In genomic region chr4:6688879-6689505, GRCh38 we compare ENCODE assay signal across 8 cellular contexts. TPM values are rescaled to one million over a fixed set of nuclear protein-coding genes. Genes with fewer than 3 reads are reported as not detected.
DNase-seq lines count a peak whose midpoint lies in the region; TF ChIP-seq lines count a peak whose summit lies in the region.

No MANE protein-coding gene starts in this region.

- intact Hi-C loops in vagina (cut with DNase I): no loop called here

- no peak overlapping the region for H4K5ac ChIP-seq in H9 (ENCODE audit: insufficient read length, low read depth, low read length)

- H3K9me3 Mint-ChIP-seq in H9: peaks cover 14 to 15% of the 10 kb centered on the region in 2 experiments
- H3K9me3 Mint-ChIP-seq in osteocyte (ENCODE audit: unreplicated experiment): no peaks in the 10 kb centered on the region

- H3K27me3 Mint-ChIP-seq in H9 (ENCODE audit: low read depth) (peaks cover 24% of the 10 kb centered on the region), osteocyte (ENCODE audit: unreplicated experiment) (no peaks in the 10 kb centered on the region)

- H3K4me3 ChIP-seq in epithelial cell of esophagus (ENCODE audit: low read length) (no peak overlapping the region), vagina (peak overlapping the region in 1 of 2 donors; percentile 7)

- H3K4ac ChIP-seq in H9 (ENCODE audit: low read depth, low read length): no peak overlapping the region; the same call in 1 of the 2 replicates

- H2AK5ac ChIP-seq in H9 (ENCODE audit: insufficient read length, low read length): no peak overlapping the region

- H3K36me3 ChIP-seq in vagina: no peaks in the 10 kb centered on the region

- TF ChIP-seq CTCF in H9 (conservative IDR thresholded peaks at IDR 0.05) (no peak), epithelial cell of esophagus (IDR thresholded peaks at IDR 0.05; ENCODE audit: insufficient read depth, low read depth, low read length, missing control alignments) (peak; percentile 23), osteocyte (IDR thresholded peaks at IDR 0.05) (no peak), vagina (IDR thresholded peaks at IDR 0.05) (no peak)

- H3K4me2 ChIP-seq in H9 (ENCODE audit: insufficient read depth, insufficient read length, low read length): no peak overlapping the region

- H3K23me2 ChIP-seq in H9 (ENCODE audit: insufficient read length, low read depth, low read length, poor library complexity, severe bottlenecking): no peaks in the 10 kb centered on the region

- H3K4me1 Mint-ChIP-seq in H9: peaks cover 14 to 30% of the 10 kb centered on the region in 2 experiments
- H3K4me1 Mint-ChIP-seq in osteocyte (ENCODE audit: unreplicated experiment): peaks cover 36% of the 10 kb centered on the region

- no peak overlapping the region for H2BK15ac ChIP-seq in H9 (ENCODE audit: low read depth, low read length)

- H3K79me2 ChIP-seq in H9 (ENCODE audit: insufficient read depth, low read length): no peaks in the 10 kb centered on the region

- H3K9me3 ChIP-seq in H9 (ENCODE audit: control insufficient read depth, low read depth, low read length): no peaks in the 10 kb centered on the region
- H3K9me3 ChIP-seq in vagina: no peaks in the 10 kb centered on the region

- H3K4me3 Mint-ChIP-seq in H9 (no peak overlapping the region), osteocyte (ENCODE audit: unreplicated experiment) (peak overlapping the region; percentile 22)

- peaks cover 0 to 15% (median 6%) of the 10 kb centered on the region in 3 experiments; a peak in 6 of 7 replicates for H3K36me3 Mint-ChIP-seq in H9 (ENCODE audit: insufficient read depth in 1 of 3, low read depth in 3 of 3)
- peaks cover 2% of the 10 kb centered on the region for H3K36me3 Mint-ChIP-seq in osteocyte (ENCODE audit: unreplicated experiment)

- H3K4me1 ChIP-seq in H9 (ENCODE audit: insufficient read depth, low read length) (no peaks in the 10 kb centered on the region; the same call in 1 of the 2 replicates), vagina (peaks cover 41% of the 10 kb centered on the region)

- no peak overlapping the region for H3K9ac ChIP-seq in H9 (ENCODE audit: extremely low read depth, insufficient read length, low read length)

- H3K27ac ChIP-seq in H9 (ENCODE audit: insufficient read length, low read depth, low read length) (no peak overlapping the region), vagina (peak overlapping the region; percentile 20)

- no peak for TF ChIP-seq POLR2A in vagina (IDR thresholded peaks at IDR 0.05)

- H3T11ph ChIP-seq in H9 (ENCODE audit: low read length): no peak overlapping the region

- H4K91ac ChIP-seq in H9 (ENCODE audit: insufficient read length, low read depth, low read length): no peak overlapping the region

- H3K27me3 ChIP-seq in H9 (ENCODE audit: insufficient read depth, low read length) (no peaks in the 10 kb centered on the region), vagina (no peaks in the 10 kb centered on the region)

- no peaks in the 10 kb centered on the region for H3K79me1 ChIP-seq in H9 (ENCODE audit: insufficient read depth, low read depth, low read length, poor library complexity, severe bottlenecking)

- H3K27ac Mint-ChIP-seq in H9 (peak overlapping the region; percentile 40 to 95 (median 44); a peak in 3 of 7 replicates), osteocyte (ENCODE audit: unreplicated experiment) (peak overlapping the region; percentile 85)

- WGBS in H9 (ENCODE audit: extremely low coverage, insufficient read length, low lambda C conversion rate): no CpG with 5 or more reads among the region's 23 CpGs

- peak overlapping the region; percentile 9; the same call in 1 of the 2 replicates for H3K14ac ChIP-seq in H9 (ENCODE audit: insufficient read depth, low read length)

- H2BK12ac ChIP-seq in H9 (ENCODE audit: insufficient read length, low read depth, low read length): no peak overlapping the region

- H4K8ac ChIP-seq in H9 (replicated peaks; ENCODE audit: insufficient read length, low read depth, low read length): no peak overlapping the region

- DNase-seq in DMS53 treated with DMSO at 0.1 percent for 48 hours (lab: John Stamatoyannopoulos, UW; ENCODE audit: unreplicated experiment): peak; percentile 97
- DNase-seq in H9: peak; percentile 81
- peak; percentile 97 for DNase-seq in NCI-H226
- DNase-seq in activated CD8-positive, alpha-beta memory T cell treated with anti-CD3 and anti-CD28 coated beads, Interleukin-2, amount 50 U/mL, for 1 hour (ENCODE audit: extremely low read depth): peak; percentile 58
- DNase-seq in epithelial cell of esophagus (ENCODE audit: low read depth): peak; percentile 94
- DNase-seq in osteocyte (ENCODE audit: extremely low spot score, unreplicated experiment): peak; percentile 91
- DNase-seq in vagina (ENCODE audit: extremely low spot score in 2 of 2): no peak
- DNase-seq in NCI-H1694 treated with DMSO at 0.1 percent for 48 hours (lab: John Stamatoyannopoulos, UW): no peak

- no peak overlapping the region for H2AFZ ChIP-seq in H9 (ENCODE audit: low read length)

- no peak overlapping the region for H3K56ac ChIP-seq in H9 (ENCODE audit: insufficient read length, low read depth, low read length)

- no peak overlapping the region for H2BK20ac ChIP-seq in H9 (ENCODE audit: low read depth, low read length, poor library complexity, severe bottlenecking)

- no peaks in the 10 kb centered on the region for H4K20me1 ChIP-seq in H9 (ENCODE audit: control insufficient read depth, insufficient read depth, insufficient read length)

- H3K18ac ChIP-seq in H9 (ENCODE audit: insufficient read length, low read depth, low read length): no peak overlapping the region

- H2BK5ac ChIP-seq in H9 (ENCODE audit: insufficient read length, low read length): no peak overlapping the region

- H2BK120ac ChIP-seq in H9 (ENCODE audit: low read depth, low read length, poor library complexity, severe bottlenecking): no peak overlapping the region

- H3K23ac ChIP-seq in H9 (ENCODE audit: insufficient read length, low read depth, low read length): no peak overlapping the region

RNA-seq across cellular contexts. Expression of gene S100P, which starts 4.7 kb away (rescaled TPM):
- total RNA-seq in H9 (2021) (not detected in 2 replicates), osteocyte (not detected in 2 replicates), vagina (18.2 TPM)

RNA-seq across cellular contexts. Expression of gene MRFAP1L1, which starts 20.7 kb away (rescaled TPM):
- total RNA-seq in H9 (2021) (57.7 and 60.3 TPM in 2 replicates), osteocyte (58.6 and 58.8 TPM in 2 replicates), vagina (73.9 TPM)

RNA-seq across cellular contexts. Expression of gene BLOC1S4, which starts 27.0 kb away (rescaled TPM):
- total RNA-seq in H9 (2021) (14.3 and 14.9 TPM in 2 replicates), osteocyte (14.9 and 16.1 TPM in 2 replicates), vagina (34.9 TPM)

RNA-seq across cellular contexts. Expression of gene MRFAP1, which starts 48.5 kb away (rescaled TPM):
- total RNA-seq in H9 (2021) (328 and 329 TPM in 2 replicates), osteocyte (310 and 312 TPM in 2 replicates), vagina (166 TPM)

Comparison
In these comparisons a context has a peak if more than half of its experiments do, and no peak if none do; other contexts are left out.
1. DNase-seq: peak in DMS53 treated with DMSO at 0.1 percent for 48 hours (single experiment), H9 (single experiment), NCI-H226 (single experiment), activated CD8-positive, alpha-beta memory T cell treated with anti-CD3 and anti-CD28 coated beads, Interleukin-2, amount 50 U/mL, for 1 hour (single experiment), epithelial cell of esophagus (single experiment) and osteocyte (single experiment); none in vagina (0 of 2) and NCI-H1694 treated with DMSO at 0.1 percent for 48 hours (single experiment).
2. RNA of gene S100P, which starts 4.7 kb away (total RNA-seq): 18.2 TPM in vagina (single experiment); not detected in H9 and not detected in osteocyte; every median in the first group is over 10 times any median in the second.